Comparison of ENCODE assay signal across 20 cellular contexts in the genomic region with DNA sequence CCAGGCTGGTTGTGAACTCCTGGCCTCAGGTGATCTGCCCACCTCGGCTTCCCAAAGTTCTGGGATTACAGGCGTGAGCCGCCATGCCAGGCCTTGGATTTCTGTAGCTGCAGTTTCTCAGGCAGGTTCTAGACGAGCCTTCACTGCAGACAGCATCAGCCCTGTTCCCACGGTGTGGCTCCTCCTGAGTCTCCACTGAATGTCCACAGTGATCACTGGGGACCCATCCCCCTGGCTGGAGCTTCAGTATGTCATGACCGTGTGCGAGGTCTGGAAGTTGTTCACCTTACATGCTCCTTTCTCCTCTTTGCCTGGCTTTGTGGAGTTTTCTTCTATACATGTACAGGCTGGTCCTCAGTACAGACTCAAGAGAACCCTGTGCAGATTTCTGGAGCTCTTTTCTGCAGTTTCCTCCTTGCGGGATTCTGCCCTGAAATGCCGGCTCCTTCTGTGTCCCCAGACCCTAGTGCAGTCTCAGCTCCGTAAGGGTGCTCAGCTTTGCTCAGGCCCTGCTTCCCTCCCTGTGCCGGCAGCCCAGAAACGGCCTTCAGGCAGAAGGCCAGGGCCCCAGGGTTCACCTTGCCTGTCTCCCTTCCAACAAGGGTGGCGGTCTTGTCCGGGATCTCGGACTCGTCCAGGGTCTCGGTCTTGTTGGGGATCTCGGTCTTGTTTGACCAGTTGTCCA. TPM values are rescaled to one million over a fixed set of nuclear protein-coding genes. Genes with fewer than 3 reads are reported as not detected.
DNase-seq lines count a peak whose midpoint lies in the region; ATAC-seq and TF ChIP-seq lines count a peak whose summit lies in the region.
"Had no signal": no experiment of that assay in that cellular context is flagged by ENCODE, and none has a peak within 500 bp of the region (broad histone marks: within the 10 kb centered on the region; RNA-seq: fewer than 3 reads in every experiment).

No MANE protein-coding gene starts in this region.

- TF ChIP-seq CTCF in 22Rv1 (IDR thresholded peaks at IDR 0.05), result no peak
- TF ChIP-seq CTCF in C4-2B (conservative IDR thresholded peaks at IDR 0.05), result no peak
- TF ChIP-seq CTCF in mammary epithelial cell (conservative IDR thresholded peaks at IDR 0.05 in 1 of 2, IDR thresholded peaks at IDR 0.05 in 1 of 2; ENCODE audit: extremely low read depth in 1 of 2, insufficient read depth in 1 of 2, low read depth in 1 of 2, low read length in 2 of 2), result no peak
- TF ChIP-seq CTCF in neutrophil (IDR thresholded peaks at IDR 0.05), result no peak

- TSS peak; percentile 11 for BruUV-seq in mammary epithelial cell (replicated peaks; lab: Mats Ljungman, UMichigan)

- DNase-seq in mammary epithelial cell (no peak), NCI-H187 (lab: John Stamatoyannopoulos, UW) (no peak), HuH-7.5 (ENCODE audit: low spot score) (no peak)
- DNase-seq: BE2C; CD8-positive, alpha-beta T cell; DMS79 treated with DMSO at 0.1 percent for 48 hours; GM23248; KG1; NCI-H1048; NCI-H1436 treated with DMSO at 0.1 percent for 48 hours; NCI-H2081; NCI-H510A; NCI-H774; PC-9; Right ventricle myocardium superior had no signal

- ATAC-seq in HG02973 (IDR thresholded peaks at IDR 0.05; ENCODE audit: unreplicated experiment), result no peak
- ATAC-seq: CD8-positive, alpha-beta T cell; HCT116 had no signal

- in situ Hi-C loops in mammary epithelial cell (cut with MboI; ENCODE audit: low sequenced_read_pairs in 2 of 2), result no loop called here

- no peak overlapping the region for H3K4me3 ChIP-seq in mammary epithelial cell (replicated peaks in 1 of 3; ENCODE audit: insufficient read depth in 1 of 3, low read depth in 2 of 3, low read length in 3 of 3)
- H3K4me3 ChIP-seq in neutrophil (ENCODE audit: low read depth in 1 of 2, low read length in 1 of 2), result no peak overlapping the region
- H3K4me3 ChIP-seq: GM23248, PC-9 had no signal

- H3K36me3 ChIP-seq in mammary epithelial cell (ENCODE audit: insufficient read depth, low read length) (no peaks in the 10 kb centered on the region), neutrophil (peaks cover 5% of the 10 kb centered on the region)

- 92% methylated on average over 18 of the region's 18 CpGs for WGBS in mammary epithelial cell (ENCODE audit: low coverage, missing lambda C conversion rate)

- H3K4me2 ChIP-seq in mammary epithelial cell (ENCODE audit: insufficient read depth, low read depth, low read length), result no peak overlapping the region
- H3K4me2 ChIP-seq: PC-9 had no signal

- H3K4me1 ChIP-seq in mammary epithelial cell (ENCODE audit: insufficient read depth, low read length), result no peaks in the 10 kb centered on the region
- peaks cover 15 to 18% of the 10 kb centered on the region in 2 experiments for H3K4me1 ChIP-seq in neutrophil (ENCODE audit: control insufficient read depth in 1 of 2, insufficient read depth in 1 of 2, low read depth in 1 of 2, low read length in 1 of 2)

- no peaks in the 10 kb centered on the region for H3K79me2 ChIP-seq in mammary epithelial cell (ENCODE audit: insufficient read depth, low read length)

- no peak overlapping the region for H3K9ac ChIP-seq in mammary epithelial cell (ENCODE audit: insufficient read depth, low read length)
- H3K9ac ChIP-seq: GM23248 had no signal

- dilution Hi-C loops in mammary epithelial cell (cut with HindIII; ENCODE audit: low sequenced_read_pairs), result no loop called here

- no peaks in the 10 kb centered on the region for H3K27me3 ChIP-seq in mammary epithelial cell (ENCODE audit: insufficient read depth, low read length)
- no peaks in the 10 kb centered on the region for H3K27me3 ChIP-seq in neutrophil
- H3K27me3 ChIP-seq: BE2C had no signal

- CTCF ChIA-PET in mammary epithelial cell (lab: Charles Lee; ENCODE audit: low non-redundant PET), result no interaction called here

- intact Hi-C loops in mammary epithelial cell (cut with micrococcal nuclease), result no loop called here

- H3K27ac ChIP-seq in 22Rv1, result peak overlapping the region; percentile 97
- H3K27ac ChIP-seq in C4-2B, result peak overlapping the region; percentile 100
- H3K27ac ChIP-seq in mammary epithelial cell (ENCODE audit: insufficient read depth, low read depth, low read length), result no peak overlapping the region
- peak overlapping the region; percentile 58 for H3K27ac ChIP-seq in neutrophil
- H3K27ac ChIP-seq: GM23248, PC-9 had no signal

- H3K9me3 ChIP-seq in mammary epithelial cell (replicated peaks; ENCODE audit: insufficient read depth, low read length) (no peaks in the 10 kb centered on the region), neutrophil (no peaks in the 10 kb centered on the region)
- H3K9me3 ChIP-seq: BE2C had no signal

- no peak overlapping the region for H2AFZ ChIP-seq in mammary epithelial cell (ENCODE audit: low read depth, low read length)
- H2AFZ ChIP-seq: GM23248, PC-9 had no signal

- H4K20me1 ChIP-seq in mammary epithelial cell (ENCODE audit: insufficient read depth, low read length), result no peaks in the 10 kb centered on the region

RNA-seq across cellular contexts. Expression of a gene that starts 14.3 kb away (rescaled TPM):
- 100 to 1,000 TPM; 126 to 452 TPM for total RNA-seq in mammary epithelial cell
- 217 TPM for polyA plus RNA-seq in mammary epithelial cell
- 278 TPM for polyA minus RNA-seq in mammary epithelial cell

RNA-seq across cellular contexts. Expression of a gene that starts 46.7 kb away (rescaled TPM):
- total RNA-seq in mammary epithelial cell, result 10 to 100 TPM; 59.0 to 94.2 TPM
- 65.9 TPM for polyA plus RNA-seq in mammary epithelial cell
- 74.3 TPM for polyA minus RNA-seq in mammary epithelial cell
